ENCODE assay signal across 1 cellular context in the genomic region with DNA sequence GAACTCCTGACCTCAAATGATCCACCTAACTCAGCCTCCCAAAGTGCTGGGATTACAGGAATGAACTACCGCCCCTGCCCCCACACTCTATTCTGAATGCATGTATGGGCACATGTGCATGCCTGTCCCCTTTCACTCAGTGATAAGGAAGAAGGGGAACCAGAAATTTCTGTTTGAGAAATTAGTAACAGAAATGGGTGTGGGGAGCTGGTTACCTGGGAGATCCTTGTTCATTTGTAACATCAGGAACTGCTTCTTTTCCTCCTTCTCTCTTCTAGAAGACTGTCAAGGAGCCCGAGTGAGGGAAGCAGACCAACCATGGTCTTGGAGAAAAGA.
TF ChIP-seq lines count a peak whose summit lies in the region.

No MANE protein-coding gene starts in this region.

TF ChIP-seq in SK-N-SH, 30 proteins besides CTCF, POLR2A, EP300 and RAD21 (continued from another document):
- TF ChIP-seq, protein P1, sequence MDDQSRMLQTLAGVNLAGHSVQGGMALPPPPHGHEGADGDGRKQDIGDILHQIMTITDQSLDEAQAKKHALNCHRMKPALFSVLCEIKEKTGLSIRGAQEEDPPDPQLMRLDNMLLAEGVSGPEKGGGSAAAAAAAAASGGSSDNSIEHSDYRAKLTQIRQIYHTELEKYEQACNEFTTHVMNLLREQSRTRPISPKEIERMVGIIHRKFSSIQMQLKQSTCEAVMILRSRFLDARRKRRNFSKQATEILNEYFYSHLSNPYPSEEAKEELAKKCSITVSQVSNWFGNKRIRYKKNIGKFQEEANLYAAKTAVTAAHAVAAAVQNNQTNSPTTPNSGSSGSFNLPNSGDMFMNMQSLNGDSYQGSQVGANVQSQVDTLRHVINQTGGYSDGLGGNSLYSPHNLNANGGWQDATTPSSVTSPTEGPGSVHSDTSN (IDR thresholded peaks at IDR 0.05), result no peak
- TF ChIP-seq POLR2AphosphoS5 (IDR thresholded peaks at IDR 0.05; ENCODE audit: low read depth, low read length) (no peak), RCOR1 (IDR thresholded peaks at IDR 0.05; ENCODE audit: low read length) (no peak), NFIC (IDR thresholded peaks at IDR 0.05; ENCODE audit: borderline replicate concordance) (no peak), ELF1 (IDR thresholded peaks at IDR 0.05) (no peak), FOSL2 (IDR thresholded peaks at IDR 0.05; ENCODE audit: borderline replicate concordance, low read depth) (no peak)
- TF ChIP-seq, protein P2, sequence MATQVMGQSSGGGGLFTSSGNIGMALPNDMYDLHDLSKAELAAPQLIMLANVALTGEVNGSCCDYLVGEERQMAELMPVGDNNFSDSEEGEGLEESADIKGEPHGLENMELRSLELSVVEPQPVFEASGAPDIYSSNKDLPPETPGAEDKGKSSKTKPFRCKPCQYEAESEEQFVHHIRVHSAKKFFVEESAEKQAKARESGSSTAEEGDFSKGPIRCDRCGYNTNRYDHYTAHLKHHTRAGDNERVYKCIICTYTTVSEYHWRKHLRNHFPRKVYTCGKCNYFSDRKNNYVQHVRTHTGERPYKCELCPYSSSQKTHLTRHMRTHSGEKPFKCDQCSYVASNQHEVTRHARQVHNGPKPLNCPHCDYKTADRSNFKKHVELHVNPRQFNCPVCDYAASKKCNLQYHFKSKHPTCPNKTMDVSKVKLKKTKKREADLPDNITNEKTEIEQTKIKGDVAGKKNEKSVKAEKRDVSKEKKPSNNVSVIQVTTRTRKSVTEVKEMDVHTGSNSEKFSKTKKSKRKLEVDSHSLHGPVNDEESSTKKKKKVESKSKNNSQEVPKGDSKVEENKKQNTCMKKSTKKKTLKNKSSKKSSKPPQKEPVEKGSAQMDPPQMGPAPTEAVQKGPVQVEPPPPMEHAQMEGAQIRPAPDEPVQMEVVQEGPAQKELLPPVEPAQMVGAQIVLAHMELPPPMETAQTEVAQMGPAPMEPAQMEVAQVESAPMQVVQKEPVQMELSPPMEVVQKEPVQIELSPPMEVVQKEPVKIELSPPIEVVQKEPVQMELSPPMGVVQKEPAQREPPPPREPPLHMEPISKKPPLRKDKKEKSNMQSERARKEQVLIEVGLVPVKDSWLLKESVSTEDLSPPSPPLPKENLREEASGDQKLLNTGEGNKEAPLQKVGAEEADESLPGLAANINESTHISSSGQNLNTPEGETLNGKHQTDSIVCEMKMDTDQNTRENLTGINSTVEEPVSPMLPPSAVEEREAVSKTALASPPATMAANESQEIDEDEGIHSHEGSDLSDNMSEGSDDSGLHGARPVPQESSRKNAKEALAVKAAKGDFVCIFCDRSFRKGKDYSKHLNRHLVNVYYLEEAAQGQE (IDR thresholded peaks at IDR 0.05; ENCODE audit: low read depth, low read length), result no peak
- TF ChIP-seq, protein P3, sequence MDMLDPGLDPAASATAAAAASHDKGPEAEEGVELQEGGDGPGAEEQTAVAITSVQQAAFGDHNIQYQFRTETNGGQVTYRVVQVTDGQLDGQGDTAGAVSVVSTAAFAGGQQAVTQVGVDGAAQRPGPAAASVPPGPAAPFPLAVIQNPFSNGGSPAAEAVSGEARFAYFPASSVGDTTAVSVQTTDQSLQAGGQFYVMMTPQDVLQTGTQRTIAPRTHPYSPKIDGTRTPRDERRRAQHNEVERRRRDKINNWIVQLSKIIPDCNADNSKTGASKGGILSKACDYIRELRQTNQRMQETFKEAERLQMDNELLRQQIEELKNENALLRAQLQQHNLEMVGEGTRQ (IDR thresholded peaks at IDR 0.05; ENCODE audit: borderline replicate concordance, low read depth, low read length), result no peak
- TF ChIP-seq, protein P4, sequence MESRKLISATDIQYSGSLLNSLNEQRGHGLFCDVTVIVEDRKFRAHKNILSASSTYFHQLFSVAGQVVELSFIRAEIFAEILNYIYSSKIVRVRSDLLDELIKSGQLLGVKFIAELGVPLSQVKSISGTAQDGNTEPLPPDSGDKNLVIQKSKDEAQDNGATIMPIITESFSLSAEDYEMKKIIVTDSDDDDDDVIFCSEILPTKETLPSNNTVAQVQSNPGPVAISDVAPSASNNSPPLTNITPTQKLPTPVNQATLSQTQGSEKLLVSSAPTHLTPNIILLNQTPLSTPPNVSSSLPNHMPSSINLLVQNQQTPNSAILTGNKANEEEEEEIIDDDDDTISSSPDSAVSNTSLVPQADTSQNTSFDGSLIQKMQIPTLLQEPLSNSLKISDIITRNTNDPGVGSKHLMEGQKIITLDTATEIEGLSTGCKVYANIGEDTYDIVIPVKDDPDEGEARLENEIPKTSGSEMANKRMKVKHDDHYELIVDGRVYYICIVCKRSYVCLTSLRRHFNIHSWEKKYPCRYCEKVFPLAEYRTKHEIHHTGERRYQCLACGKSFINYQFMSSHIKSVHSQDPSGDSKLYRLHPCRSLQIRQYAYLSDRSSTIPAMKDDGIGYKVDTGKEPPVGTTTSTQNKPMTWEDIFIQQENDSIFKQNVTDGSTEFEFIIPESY (IDR thresholded peaks at IDR 0.05; ENCODE audit: borderline replicate concordance, low read depth), result no peak
